ENCODE assay signal across 6 cellular contexts in genomic region chr22:37626144-37626543, GRCh38. TPM values are rescaled to one million over a fixed set of nuclear protein-coding genes. Genes with fewer than 3 reads are reported as not detected.
DNase-seq lines count a peak whose midpoint lies in the region; ATAC-seq and TF ChIP-seq lines count a peak whose summit lies in the region.

No MANE protein-coding gene starts in this region.

- CTCF ChIA-PET in RWPE1 (lab: Yijun Ruan, JAX) = interaction anchor here (0.8 to 1.1 kb wide), 2 partner anchors 17 to 19 kb away, joined by 3 read pairs; no protein-coding TSS in a partner anchor

- peaks cover 0 to 49% (median 20%) of the 10 kb centered on the region in 3 donors for H3K4me1 ChIP-seq in gastroesophageal sphincter

- H3K4me3 ChIP-seq in gastroesophageal sphincter = no peak overlapping the region

- POLR2A ChIA-PET in RWPE1 (lab: Yijun Ruan, JAX; ENCODE audit: low non-redundant PET) = no interaction called here

- no peaks in the 10 kb centered on the region for H3K27me3 ChIP-seq in gastroesophageal sphincter

- peak; percentile 92 for ATAC-seq in gastroesophageal sphincter
- ATAC-seq in stimulated activated effector memory CD8-positive, alpha-beta T cell treated with anti-CD3 and anti-CD28 coated beads, Interleukin-12 subunit alpha, Interleukin-12 subunit beta, amount 100 ng/mL, for 72 hours = no peak

- no peaks in the 10 kb centered on the region for H3K9me3 Mint-ChIP-seq in stimulated activated effector memory CD8-positive, alpha-beta T cell treated with anti-CD3 and anti-CD28 coated beads, Interleukin-12 subunit alpha, Interleukin-12 subunit beta, amount 100 ng/mL, for 72 hours

- 36 to 40% methylated on average over 1 to 3 of the region's 11 CpGs for WGBS in gastroesophageal sphincter (ENCODE audit: low coverage in 1 of 2), 2 donors

- peaks cover 0 to 83% of the 10 kb centered on the region in 2 donors for H3K36me3 ChIP-seq in gastroesophageal sphincter

- DNase-seq in RWPE1 (ENCODE audit: low spot score) (no peak), T-helper 2 cell (no peak), LoVo (ENCODE audit: low spot score) (no peak)
- DNase-seq in stimulated activated effector memory CD8-positive, alpha-beta T cell treated with anti-CD3 and anti-CD28 coated beads, Interleukin-12 subunit alpha, Interleukin-12 subunit beta, amount 100 ng/mL, for 72 hours (ENCODE audit: low spot score in 2 of 2) = no peak
- no peak for DNase-seq in stimulated activated CD4-positive, alpha-beta T cell treated with anti-CD3 and anti-CD28 coated beads, Interleukin-4, amount 100 ng/mL, for 1 hour

- no peak for TF ChIP-seq EP300 in gastroesophageal sphincter (IDR thresholded peaks at IDR 0.05)

- no peaks in the 10 kb centered on the region for H3K9me3 ChIP-seq in gastroesophageal sphincter

- no peak for TF ChIP-seq POLR2A in gastroesophageal sphincter (IDR thresholded peaks at IDR 0.05)

- H3K27ac ChIP-seq in RWPE1 = peak overlapping the region; percentile 76
- H3K27ac ChIP-seq in gastroesophageal sphincter = peak overlapping the region; percentile 7 to 80 (median 76)

- H3K4me1 Mint-ChIP-seq in stimulated activated effector memory CD8-positive, alpha-beta T cell treated with anti-CD3 and anti-CD28 coated beads, Interleukin-12 subunit alpha, Interleukin-12 subunit beta, amount 100 ng/mL, for 72 hours = peaks cover 62% of the 10 kb centered on the region

- TF ChIP-seq CTCF in RWPE1 (conservative IDR thresholded peaks at IDR 0.05; ENCODE audit: low read depth) (no peak), gastroesophageal sphincter (IDR thresholded peaks at IDR 0.05) (peak in 3 of 4 experiments; percentile 20 to 32 (median 23))

- H3K4me3 Mint-ChIP-seq in stimulated activated effector memory CD8-positive, alpha-beta T cell treated with anti-CD3 and anti-CD28 coated beads, Interleukin-12 subunit alpha, Interleukin-12 subunit beta, amount 100 ng/mL, for 72 hours = peak overlapping the region; percentile 61

- H3K27ac Mint-ChIP-seq in stimulated activated effector memory CD8-positive, alpha-beta T cell treated with anti-CD3 and anti-CD28 coated beads, Interleukin-12 subunit alpha, Interleukin-12 subunit beta, amount 100 ng/mL, for 72 hours = peak overlapping the region; percentile 98

- H3K36me3 Mint-ChIP-seq in stimulated activated effector memory CD8-positive, alpha-beta T cell treated with anti-CD3 and anti-CD28 coated beads, Interleukin-12 subunit alpha, Interleukin-12 subunit beta, amount 100 ng/mL, for 72 hours = peaks cover 71% of the 10 kb centered on the region

RNA-seq across cellular contexts. Expression of gene SH3BP1, which starts 13.3 kb away (rescaled TPM):
- total RNA-seq in gastroesophageal sphincter = 1 to 10 TPM; 2.9 to 4.9 (median 3.2) TPM

RNA-seq across cellular contexts. Expression of gene GGA1, which starts 17.5 kb away (rescaled TPM):
- 10 to 100 TPM; 37.8 to 46.5 (median 39.1) TPM for total RNA-seq in gastroesophageal sphincter

RNA-seq across cellular contexts. Expression of gene PDXP, which starts 32.4 kb away (rescaled TPM):
- 10 to 100 TPM in 3 of 4 donors, 1 to 10 TPM in 1; 9.2 to 19.3 (median 17.2) TPM for total RNA-seq in gastroesophageal sphincter

RNA-seq across cellular contexts. Expression of gene LGALS2, which starts 46.3 kb away (rescaled TPM):
- total RNA-seq in gastroesophageal sphincter = not detected

RNA-seq across cellular contexts. Expression of gene LGALS1, which starts 49.3 kb away (rescaled TPM):
- total RNA-seq in gastroesophageal sphincter = 1,000 to 10,000 TPM in 3 of 4 donors, 100 to 1,000 TPM in 1; 747 to 1,092 (median 1,059) TPM
